21 cellular contexts compared by ENCODE assay signal in genomic region chr7:19376591-19376990, GRCh38.
DNase-seq lines count a peak whose midpoint lies in the region; ATAC-seq and TF ChIP-seq lines count a peak whose summit lies in the region.
"Had no signal": no experiment of that assay in that cellular context is flagged by ENCODE, and none has a peak within 500 bp of the region (broad histone marks: within the 10 kb centered on the region; RNA-seq: fewer than 3 reads in every experiment).

No MANE protein-coding gene starts in this region.

- TF ChIP-seq CTCF in HFFc6 (IDR thresholded peaks at IDR 0.05) (no peak), mesothelial cell of epicardium (IDR thresholded peaks at IDR 0.05; ENCODE audit: unreplicated experiment) (no peak)

- H3K36me3 Mint-ChIP-seq in HFFc6 (ENCODE audit: low read depth), result no peaks in the 10 kb centered on the region
- H3K36me3 Mint-ChIP-seq in mesothelial cell of epicardium, result no peaks in the 10 kb centered on the region
- H3K36me3 Mint-ChIP-seq in activated T-helper 1 cell treated with anti-CD3 and anti-CD28 coated beads, Interleukin-12 subunit alpha, Interleukin-12 subunit beta, Interleukin-2, Interleukin-4 antibody, amounts not matched to agents 30 ng/mL and 10 ng/mL and 1 ng/mL, durations not matched to agents 14 hours and 24 hours and 36 hours (ENCODE audit: low read depth), result no peaks in the 10 kb centered on the region
- H3K36me3 Mint-ChIP-seq: activated CD4-positive, alpha-beta memory T cell treated with anti-CD3 and anti-CD28 coated beads for 36 hours; CD14-positive monocyte had no signal

- H3K27ac Mint-ChIP-seq in HFFc6 (peak overlapping the region; percentile 51), mesothelial cell of epicardium (peak overlapping the region; percentile 31)
- H3K27ac Mint-ChIP-seq in activated T-helper 1 cell treated with anti-CD3 and anti-CD28 coated beads, Interleukin-12 subunit alpha, Interleukin-12 subunit beta, Interleukin-2, Interleukin-4 antibody, amounts not matched to agents 30 ng/mL and 10 ng/mL and 1 ng/mL, durations not matched to agents 14 hours and 24 hours and 36 hours, result no peak overlapping the region
- H3K27ac Mint-ChIP-seq: activated B cell treated with CpG ODN at 0.5 μM for 24 hours; activated CD4-positive, alpha-beta memory T cell treated with anti-CD3 and anti-CD28 coated beads for 36 hours; CD14-positive monocyte had no signal

- H3K27me3 Mint-ChIP-seq in HFFc6 (ENCODE audit: insufficient read depth) (no peaks in the 10 kb centered on the region; the same call in 1 of the 2 replicates), mesothelial cell of epicardium (ENCODE audit: low read depth) (no peaks in the 10 kb centered on the region)
- no peaks in the 10 kb centered on the region for H3K27me3 Mint-ChIP-seq in activated T-helper 1 cell treated with anti-CD3 and anti-CD28 coated beads, Interleukin-12 subunit alpha, Interleukin-12 subunit beta, Interleukin-2, Interleukin-4 antibody, amounts not matched to agents 30 ng/mL and 10 ng/mL and 1 ng/mL, durations not matched to agents 14 hours and 24 hours and 36 hours (ENCODE audit: insufficient read depth)
- H3K27me3 Mint-ChIP-seq: activated B cell treated with CpG ODN at 0.5 μM for 24 hours; activated CD4-positive, alpha-beta memory T cell treated with anti-CD3 and anti-CD28 coated beads for 36 hours had no signal

- H3K4me3 Mint-ChIP-seq in HFFc6 (peak overlapping the region; percentile 16; the same call in 1 of the 2 replicates), mesothelial cell of epicardium (no peak overlapping the region)
- no peak overlapping the region for H3K4me3 Mint-ChIP-seq in activated T-helper 1 cell treated with anti-CD3 and anti-CD28 coated beads, Interleukin-12 subunit alpha, Interleukin-12 subunit beta, Interleukin-2, Interleukin-4 antibody, amounts not matched to agents 30 ng/mL and 10 ng/mL and 1 ng/mL, durations not matched to agents 14 hours and 24 hours and 36 hours
- H3K4me3 Mint-ChIP-seq: activated B cell treated with CpG ODN at 0.5 μM for 24 hours; activated CD4-positive, alpha-beta memory T cell treated with anti-CD3 and anti-CD28 coated beads for 36 hours; CD14-positive monocyte had no signal

- H3K4me1 Mint-ChIP-seq in HFFc6 (ENCODE audit: low read depth) (peaks cover 27% of the 10 kb centered on the region), mesothelial cell of epicardium (peaks cover 34% of the 10 kb centered on the region)
- H3K4me1 Mint-ChIP-seq in activated T-helper 1 cell treated with anti-CD3 and anti-CD28 coated beads, Interleukin-12 subunit alpha, Interleukin-12 subunit beta, Interleukin-2, Interleukin-4 antibody, amounts not matched to agents 30 ng/mL and 10 ng/mL and 1 ng/mL, durations not matched to agents 14 hours and 24 hours and 36 hours (ENCODE audit: low read depth), result no peaks in the 10 kb centered on the region
- H3K4me1 Mint-ChIP-seq: activated B cell treated with CpG ODN at 0.5 μM for 24 hours had no signal

- no peak for ATAC-seq in HG02938 (IDR thresholded peaks at IDR 0.05; ENCODE audit: unreplicated experiment)
- ATAC-seq: left ventricle myocardium superior had no signal

- intact Hi-C loops in activated T-helper 1 cell treated with anti-CD3 and anti-CD28 coated beads, Interleukin-12 subunit alpha, Interleukin-12 subunit beta, Interleukin-2, Interleukin-4 antibody, amounts not matched to agents 30 ng/mL and 10 ng/mL and 1 ng/mL, durations not matched to agents 14 hours and 24 hours and 36 hours (cut with micrococcal nuclease), result no loop called here

- H3K9me3 Mint-ChIP-seq in HFFc6, result no peaks in the 10 kb centered on the region; the same call in 1 of the 2 replicates
- no peaks in the 10 kb centered on the region for H3K9me3 Mint-ChIP-seq in mesothelial cell of epicardium
- H3K9me3 Mint-ChIP-seq in activated T-helper 1 cell treated with anti-CD3 and anti-CD28 coated beads, Interleukin-12 subunit alpha, Interleukin-12 subunit beta, Interleukin-2, Interleukin-4 antibody, amounts not matched to agents 30 ng/mL and 10 ng/mL and 1 ng/mL, durations not matched to agents 14 hours and 24 hours and 36 hours, result peaks cover 3% of the 10 kb centered on the region
- H3K9me3 Mint-ChIP-seq: activated B cell treated with CpG ODN at 0.5 μM for 24 hours had no signal

- no peak for DNase-seq in HFFc6
- peak; percentile 4 for DNase-seq in NOMO-1 treated with DMSO at 0.1 percent for 48 hours (lab: John Stamatoyannopoulos, UW; ENCODE audit: unreplicated experiment)
- DNase-seq in amniotic epithelial cell (ENCODE audit: low read depth), result peak; percentile 78
- DNase-seq in mesothelial cell of epicardium (ENCODE audit: low spot score in 2 of 2, unreplicated experiment in 2 of 2), result no peak
- no peak for DNase-seq in activated T-helper 1 cell treated with anti-CD3 and anti-CD28 coated beads, Interleukin-12 subunit alpha, Interleukin-12 subunit beta, Interleukin-2, Interleukin-4 antibody, amounts not matched to agents 30 ng/mL and 10 ng/mL and 1 ng/mL, durations not matched to agents 14 hours and 24 hours and 36 hours (ENCODE audit: low spot score)
- no peak for DNase-seq in cortex of kidney (lab: John Stamatoyannopoulos, UW)
- no peak for DNase-seq in NCI-H748 (lab: John Stamatoyannopoulos, UW; ENCODE audit: unreplicated experiment)
- DNase-seq: activated B cell treated with CpG ODN at 0.5 μM for 24 hours; activated CD4-positive, alpha-beta memory T cell treated with anti-CD3 and anti-CD28 coated beads for 36 hours; activated naive CD4-positive, alpha-beta T cell; activated T-cell treated with anti-CD3 and anti-CD28 coated beads for 4 hours; GOT3; hippocampal formation; left ventricle myocardium superior; NCI-H187; stimulated activated CD4-positive, alpha-beta T cell treated with anti-CD3 and anti-CD28 coated beads, Interleukin-4, amount 100 ng/mL, for 24 hours; stimulated activated naive CD4-positive, alpha-beta T cell treated with Interleukin-2 at 50 U/mL for 16 hours; T-helper 2 cell; tibial artery had no signal

Comparison
In these comparisons a context has a peak if more than half of its experiments do, and no peak if none do; other contexts are left out.
1. DNase-seq: peak in NOMO-1 treated with DMSO at 0.1 percent for 48 hours (single experiment) and amniotic epithelial cell (single experiment); none in HFFc6 (single experiment), mesothelial cell of epicardium (0 of 2), activated T-helper 1 cell treated with anti-CD3 and anti-CD28 coated beads, Interleukin-12 subunit alpha, Interleukin-12 subunit beta, Interleukin-2, Interleukin-4 antibody, amounts not matched to agents 30 ng/mL and 10 ng/mL and 1 ng/mL, durations not matched to agents 14 hours and 24 hours and 36 hours (single experiment), cortex of kidney (single experiment) and NCI-H748 (single experiment).